ENCODE assay signal across 25 cellular contexts in the genomic region with DNA sequence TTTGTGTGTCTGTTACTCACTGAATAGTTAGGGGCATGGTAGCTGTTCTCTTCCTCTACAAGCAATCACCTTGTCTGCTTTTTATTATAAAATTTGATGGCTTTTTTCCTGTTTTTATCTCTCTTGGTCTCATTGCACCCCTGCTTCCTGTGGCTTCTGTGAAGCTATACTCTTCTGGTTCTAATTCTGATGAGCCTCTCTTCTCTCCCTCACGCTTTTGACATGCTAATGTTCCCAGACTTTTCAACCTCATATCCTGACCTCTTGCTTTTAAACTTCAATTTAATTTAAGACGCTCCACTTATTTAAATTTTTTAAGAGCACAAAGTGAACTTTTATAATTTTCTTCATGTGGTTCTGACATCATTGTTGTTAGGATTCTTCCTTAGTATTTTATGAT.
"Had no signal": no experiment of that assay in that cellular context is flagged by ENCODE, and none has a peak within 500 bp of the region (broad histone marks: within the 10 kb centered on the region; RNA-seq: fewer than 3 reads in every experiment).

No MANE protein-coding gene starts in this region.

- ATAC-seq: HepG2, Right ventricle myocardium inferior, SK-N-SH treated with all-trans-retinoic acid at 6 μM for 48 hours had no signal

- H3K36me3 ChIP-seq: MG63, Peyer's patch, SJCRH30 had no signal

- H3K4me3 ChIP-seq: MG63, PC-9, Peyer's patch, SJCRH30 had no signal

- H3K4me1 ChIP-seq: Peyer's patch, SJCRH30 had no signal

- H3K9me3 ChIP-seq: MG63, Peyer's patch, SJCRH30 had no signal

- DNase-seq: IMR-90, Karpas-422, KG1, MG63, NCI-H1092, NCI-H1105 treated with DMSO at 0.1 percent for 48 hours, NCI-H1417 treated with DMSO at 0.1 percent for 48 hours, NCI-H146, NCI-H1694 treated with DMSO at 0.1 percent for 48 hours, NCI-H1930, NCI-H2081, NCI-H2107, NCI-H2227 treated with DMSO at 0.1 percent for 48 hours, NCI-H524 treated with DMSO at 0.1 percent for 48 hours, NCI-H69, NCI-H774, OCI-M1, PC-9, Peyer's patch, SHP77 treated with DMSO at 0.1 percent for 48 hours, SJCRH30, T-helper 1 cell had no signal

- H3K27me3 ChIP-seq: MG63, Peyer's patch, SJCRH30 had no signal

- H3K27ac ChIP-seq: PC-9, Peyer's patch, SJCRH30 had no signal
